ENCODE assay signal across 13 cellular contexts in genomic region chr9:92717201-92718085, GRCh38. TPM values are rescaled to one million over a fixed set of nuclear protein-coding genes. Genes with fewer than 3 reads are reported as not detected.
DNase-seq lines count a peak whose midpoint lies in the region; ATAC-seq and TF ChIP-seq lines count a peak whose summit lies in the region.
"Had no signal": no experiment of that assay in that cellular context is flagged by ENCODE, and none has a peak within 500 bp of the region (broad histone marks: within the 10 kb centered on the region; RNA-seq: fewer than 3 reads in every experiment).

No MANE protein-coding gene starts in this region.

- peaks cover 61% of the 10 kb centered on the region for H3K4me1 ChIP-seq in DOHH2 (ENCODE audit: control insufficient read depth, low read length)
- H3K4me1 ChIP-seq in Panc1 (ENCODE audit: control insufficient read depth, insufficient read depth, low read length) = no peaks in the 10 kb centered on the region

- peaks cover 96% of the 10 kb centered on the region for H3K36me3 ChIP-seq in DOHH2 (ENCODE audit: control insufficient read depth, low read length)
- H3K36me3 ChIP-seq in Panc1 (ENCODE audit: control insufficient read depth, insufficient read depth, low read length) = no peaks in the 10 kb centered on the region

- CTCF ChIA-PET in Panc1 (lab: Charles Lee) = interaction anchor here (0.7 to 1.4 kb wide), 2 partner anchors 70 to 73 kb away, joined by 4 to 9 read pairs; no protein-coding TSS in a partner anchor

- no peaks in the 10 kb centered on the region for H3K27me3 ChIP-seq in DOHH2 (ENCODE audit: control insufficient read depth, low read length)
- H3K27me3 ChIP-seq in Panc1 (ENCODE audit: control insufficient read depth, insufficient read depth, low read length) = no peaks in the 10 kb centered on the region
- H3K27me3 ChIP-seq: stomach had no signal

- TF ChIP-seq CTCF in DOHH2 (IDR thresholded peaks at IDR 0.05; ENCODE audit: low read depth, low read length, poor library complexity, severe bottlenecking) = no peak
- TF ChIP-seq CTCF in Panc1 (IDR thresholded peaks at IDR 0.05) = no peak

- POLR2A ChIA-PET in Panc1 (lab: Charles Lee) = no interaction called here

- no peaks in the 10 kb centered on the region for H3K9me2 ChIP-seq in DOHH2 (replicated peaks; ENCODE audit: control insufficient read depth, low read length)

- peak overlapping the region; percentile 67 for H3K4me2 ChIP-seq in DOHH2 (ENCODE audit: low read length)

- H3K27ac ChIP-seq in DOHH2 (ENCODE audit: low read depth, low read length) (peak overlapping the region; percentile 67), Panc1 (ENCODE audit: low read length) (no peak overlapping the region)
- H3K27ac ChIP-seq: stomach had no signal

- intact Hi-C loops in Panc1 (cut with micrococcal nuclease; ENCODE audit: unreplicated experiment) = loop anchor here (2.0 kb wide), 1 partner anchor 73 kb away; no protein-coding TSS in a partner anchor
- intact Hi-C loops in left colon (cut with DNase I, micrococcal nuclease) = loop anchor here (5.0 to 10.0 kb wide), 2 partner anchors 75 to 77 kb away; no protein-coding TSS in a partner anchor

- in situ Hi-C loops in Panc1 (cut with HindIII; ENCODE audit: low pct_unique_long_range_greater_than_20kb, low sequenced_read_pairs) = no loop called here

- peaks cover 8% of the 10 kb centered on the region for H3F3A ChIP-seq in DOHH2 (ENCODE audit: control insufficient read depth, insufficient read depth)

- 0 out of 2 replicates have a peak, but pooled peaks cover 2% of the 10 kb centered on the region for H4K20me1 ChIP-seq in DOHH2 (ENCODE audit: control insufficient read depth, insufficient read depth, low read depth, low read length)

- H3K4me3 ChIP-seq in DOHH2 (ENCODE audit: low read length) = peak overlapping the region; percentile 52
- no peak overlapping the region for H3K4me3 ChIP-seq in Panc1 (ENCODE audit: low read depth in 2 of 2, low read length in 2 of 2)
- H3K4me3 ChIP-seq: stomach had no signal

- ATAC-seq in GM18907 (IDR thresholded peaks at IDR 0.05; ENCODE audit: unreplicated experiment) = peak; percentile 43
- ATAC-seq in Panc1 = peak; percentile 14; the same call in 1 of the 2 replicates
- no peak for ATAC-seq in left colon
- ATAC-seq in GM21390 (IDR thresholded peaks at IDR 0.05; ENCODE audit: unreplicated experiment) = no peak

- BruUV-seq in Panc1 (replicated peaks; lab: Mats Ljungman, UMichigan) = no TSS peak

- H3K79me2 ChIP-seq in DOHH2 (ENCODE audit: control insufficient read depth, low read length) = peaks cover 35% of the 10 kb centered on the region

- no peaks in the 10 kb centered on the region for H3K9me3 ChIP-seq in DOHH2 (ENCODE audit: control insufficient read depth, insufficient read depth, low read length)
- H3K9me3 ChIP-seq in Panc1 (ENCODE audit: control insufficient read depth, insufficient read depth, low read depth, low read length) = no peaks in the 10 kb centered on the region
- H3K9me3 ChIP-seq: stomach had no signal

- DNase-seq in Panc1 (ENCODE audit: low read depth, low spot score) = no peak
- peak; percentile 11 to 24 for DNase-seq in left colon
- no peak for DNase-seq in stimulated activated CD4-positive, alpha-beta T cell treated with anti-CD3 and anti-CD28 coated beads, Interleukin-2, amount 100 ng/mL, for 24 hours
- no peak for DNase-seq in NCI-H187 treated with DMSO at 0.1 percent for 48 hours (lab: John Stamatoyannopoulos, UW)
- no peak for DNase-seq in C1 segment of cervical spinal cord (lab: John Stamatoyannopoulos, UW)
- DNase-seq: amniotic stem cell, foreskin melanocyte, HFFc6, T1000 had no signal

RNA-seq across cellular contexts. Expression of gene BICD2, which starts 47.2 kb away (rescaled TPM):
- total RNA-seq in Panc1 (2021; ENCODE audit: unreplicated experiment) (17.3 TPM), left colon (10 to 100 TPM in 1 of 2 donors, 1 to 10 TPM in 1; 6.2 to 12.9 TPM)
- polyA plus RNA-seq in Panc1 (2012; ENCODE audit: insufficient read length) = 20.0 TPM

RNA-seq across cellular contexts. Expression of gene IPPK, which starts 47.5 kb away (rescaled TPM):
- total RNA-seq in Panc1 (2021; ENCODE audit: unreplicated experiment) (5.4 TPM), left colon (1 to 10 TPM; 7.1 to 9.5 TPM)
- 5.0 TPM for polyA plus RNA-seq in Panc1 (2012; ENCODE audit: insufficient read length)

Comparison
In these comparisons a context has a peak if more than half of its experiments do, and no peak if none do; other contexts are left out.
1. ATAC-seq: peak in GM18907 (single experiment) and Panc1 (single experiment); none in left colon (single experiment) and GM21390 (single experiment).
2. DNase-seq: peak in left colon (2 of 2); none in Panc1 (single experiment), stimulated activated CD4-positive, alpha-beta T cell treated with anti-CD3 and anti-CD28 coated beads, Interleukin-2, amount 100 ng/mL, for 24 hours (0 of 2), NCI-H187 treated with DMSO at 0.1 percent for 48 hours (single experiment) and C1 segment of cervical spinal cord (0 of 14).